ENCODE assay signal across 5 cellular contexts in the genomic region with DNA sequence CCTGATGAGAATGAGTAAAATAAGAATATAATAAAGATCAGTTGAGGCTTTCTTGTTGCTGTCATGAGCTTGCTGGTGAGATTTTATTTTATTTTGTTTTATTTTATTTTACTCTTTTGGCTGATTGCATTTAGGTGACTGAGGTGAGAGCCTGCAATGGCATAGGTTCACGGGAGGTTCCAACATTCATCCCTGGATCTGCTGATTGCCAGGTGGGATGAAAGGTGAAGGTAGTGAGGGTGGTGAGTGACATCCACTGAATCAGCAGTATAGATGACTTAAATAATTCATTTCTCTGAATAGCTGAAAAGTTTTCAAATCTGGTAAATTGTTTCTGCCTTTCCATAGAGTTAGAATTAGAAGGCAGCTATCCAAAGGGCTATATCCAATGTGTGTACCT.
"Had no signal": no experiment of that assay in that cellular context is flagged by ENCODE, and none has a peak within 500 bp of the region (broad histone marks: within the 10 kb centered on the region; RNA-seq: fewer than 3 reads in every experiment).

No MANE protein-coding gene starts in this region.

- H3K4me1 Mint-ChIP-seq: IgD-negative memory B cell had no signal

- H3K27ac Mint-ChIP-seq: IgD-negative memory B cell had no signal

- ATAC-seq: HepG2, K562 had no signal

- H3K9me3 Mint-ChIP-seq: IgD-negative memory B cell had no signal

- H3K36me3 Mint-ChIP-seq: IgD-negative memory B cell had no signal

- DNase-seq: IMR-90 had no signal

- H3K4me3 ChIP-seq: K562 had no signal

- H3K4me3 Mint-ChIP-seq: IgD-negative memory B cell had no signal

- H3K27ac ChIP-seq: HL-60 had no signal
